8 cellular contexts compared by ENCODE assay signal in the genomic region with DNA sequence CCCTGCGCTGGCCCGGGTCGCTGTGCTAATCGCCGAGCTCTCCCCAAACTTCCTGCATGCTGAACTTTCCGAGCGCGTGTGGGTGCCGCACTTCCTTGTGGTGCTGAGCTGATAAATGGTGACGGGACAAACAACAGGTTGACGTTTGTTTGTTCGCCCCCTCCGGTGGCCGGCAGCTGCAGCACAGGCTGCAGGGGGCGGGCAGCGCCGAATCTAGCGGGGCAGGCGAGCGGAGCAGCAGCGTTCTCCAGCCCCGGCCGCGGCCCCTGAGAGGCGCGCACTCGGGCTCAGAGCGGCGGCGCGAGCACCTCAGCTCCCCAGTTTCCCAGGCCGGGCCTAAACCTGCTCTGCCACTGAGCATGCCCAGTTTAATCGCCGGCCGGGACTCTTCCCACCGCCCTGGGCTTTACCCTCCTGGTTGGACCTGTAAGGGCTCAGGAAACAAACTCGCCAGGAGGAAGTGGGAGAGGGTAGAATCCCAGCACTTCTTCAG. TPM values are rescaled to one million over a fixed set of nuclear protein-coding genes. Genes with fewer than 3 reads are reported as not detected.
DNase-seq lines count a peak whose midpoint lies in the region; ATAC-seq and TF ChIP-seq lines count a peak whose summit lies in the region.

A gene (minus strand): TSS at position 120 of the 493 bp plus-strand sequence.

- peak; percentile 66 for TF ChIP-seq CTCF in chondrocyte (IDR thresholded peaks at IDR 0.05)

- DNase-seq in Daoy (ENCODE audit: low read depth) (peak; percentile 1), SHP77 treated with DMSO at 0.1 percent for 48 hours (lab: John Stamatoyannopoulos, UW) (peak; percentile 64), chondrocyte (ENCODE audit: low spot score) (peak; percentile 67), left colon (peak; percentile 36 to 53)
- DNase-seq in stimulated activated CD8-positive, alpha-beta memory T cell treated with anti-CD3 and anti-CD28 coated beads, Interleukin-4, amount 100 ng/mL, for 24 hours (ENCODE audit: low read depth): peak; percentile 30
- no peak for DNase-seq in effector CD4-positive, alpha-beta T cell

- intact Hi-C loops in left colon (cut with DNase I, micrococcal nuclease): no loop called here

- H3K4me3 Mint-ChIP-seq in chondrocyte (ENCODE audit: unreplicated experiment): peak within 1 kb of the TSS; percentile 73

- peaks cover 10% of the 10 kb centered on the region for H3K4me1 Mint-ChIP-seq in chondrocyte (ENCODE audit: low read depth)

- peaks cover 9% of the 10 kb centered on the region for H3K27me3 Mint-ChIP-seq in chondrocyte (ENCODE audit: low read depth)

- H3K27ac Mint-ChIP-seq in chondrocyte (ENCODE audit: unreplicated experiment): no peak within 1 kb of the TSS

- no peaks in the 10 kb centered on the region for H3K36me3 Mint-ChIP-seq in chondrocyte (ENCODE audit: low read depth)

- no peaks in the 10 kb centered on the region for H3K9me3 Mint-ChIP-seq in chondrocyte (ENCODE audit: low read depth)

- ATAC-seq in GM21367 (IDR thresholded peaks at IDR 0.05; ENCODE audit: unreplicated experiment) (peak; percentile 97), HG03571 (IDR thresholded peaks at IDR 0.05; ENCODE audit: unreplicated experiment) (peak; percentile 82), left colon (peak; percentile 86)

RNA-seq across cellular contexts. Expression of the gene that starts here (rescaled TPM):
- not detected in 2 replicates for total RNA-seq in Daoy (2014; rRNA removed; shearing (Covaris generic))
- total RNA-seq in chondrocyte (0.44 to 5.0 TPM (median 0.45 TPM) in 3 replicates), left colon (1 to 10 TPM; 2.4 to 6.4 TPM)

Comparison
In these comparisons a context has a peak if more than half of its experiments do, and no peak if none do; other contexts are left out.
1. Peak in DNase-seq in Daoy; RNA of the gene not detected or under 1 TPM.